ENCODE assay signal across 17 cellular contexts in the genomic region with DNA sequence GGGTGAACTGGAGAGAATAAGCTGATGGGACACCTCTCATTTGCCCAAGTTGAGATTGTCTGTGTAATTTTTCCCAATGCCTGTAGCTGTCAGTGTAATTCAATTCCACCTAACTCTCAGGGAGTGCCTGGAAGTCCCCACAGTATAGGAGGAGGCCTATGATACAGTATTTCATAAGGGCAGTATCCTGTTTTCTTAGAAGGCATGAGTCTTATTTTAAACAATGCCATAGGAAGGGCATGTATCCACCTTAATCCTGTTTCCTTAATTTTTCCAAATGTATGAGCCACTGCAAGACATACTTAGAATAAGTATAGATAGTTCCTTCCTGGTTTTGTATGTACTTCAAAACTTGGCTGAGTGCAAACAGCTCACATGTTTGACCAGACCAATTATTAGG.
"Had no signal": no experiment of that assay in that cellular context is flagged by ENCODE, and none has a peak within 500 bp of the region (broad histone marks: within the 10 kb centered on the region; RNA-seq: fewer than 3 reads in every experiment).

No MANE protein-coding gene starts in this region.

- H3K4me3 ChIP-seq: dorsolateral prefrontal cortex, esophagus muscularis mucosa, gastrocnemius medialis, mucosa of descending colon, right lobe of liver, thoracic aorta, tibial nerve, upper lobe of left lung had no signal

- DNase-seq: cortex of kidney; dorsolateral prefrontal cortex; effector CD4-positive, alpha-beta T cell; gastrocnemius medialis; head of caudate nucleus; mesenchymal stem cell; mucosa of descending colon; naive B cell; right lobe of liver; small intestine; stimulated activated CD4-positive, alpha-beta T cell treated with anti-CD3 and anti-CD28 coated beads, Interleukin-15, amount 100 ng/mL, for 24 hours; stimulated activated CD4-positive, alpha-beta T cell treated with anti-CD3 and anti-CD28 coated beads, Interleukin-2, amount 100 ng/mL, for 48 hours; stimulated activated naive B cell treated with anti-CD40 and anti-IgM and Interleukin-4, amounts not matched to agents 10 μg/mL and 1 μg/mL and 100 μg/mL, for 72 hours; upper lobe of left lung had no signal
